ENCODE assay signal across 9 cellular contexts in the genomic region with DNA sequence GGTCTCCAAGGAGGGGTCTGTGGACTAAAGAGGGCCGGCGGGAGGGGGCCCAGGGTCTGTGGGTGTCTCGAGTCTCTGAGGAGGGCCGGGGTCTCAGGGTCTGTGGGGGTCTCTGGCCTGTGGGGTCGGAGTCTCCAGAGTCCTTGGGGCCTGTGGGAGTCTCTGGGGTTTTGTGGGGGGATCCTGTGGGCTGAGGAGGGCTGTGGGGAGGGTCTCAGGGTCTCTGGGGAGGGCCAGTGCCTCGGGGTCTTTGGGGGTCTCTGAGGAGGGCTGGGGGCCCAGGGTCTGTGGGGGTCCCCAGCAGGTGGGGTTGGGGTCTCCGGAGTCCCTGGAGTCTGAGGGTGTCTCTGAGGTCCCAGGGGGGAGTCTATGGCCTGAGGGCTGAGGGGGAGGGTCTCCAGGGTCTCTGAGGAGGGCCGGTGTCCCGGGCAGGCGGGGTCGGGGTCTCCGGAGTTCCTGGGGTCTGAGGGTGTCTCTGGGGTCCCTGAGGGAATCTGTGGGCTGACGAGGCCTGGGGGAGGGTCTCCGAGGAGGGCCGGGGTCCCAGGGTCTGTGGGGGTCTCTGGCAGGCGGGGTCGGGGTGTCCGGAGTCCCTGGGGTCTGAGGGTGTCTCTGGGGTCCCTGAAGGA. TPM values are rescaled to one million over a fixed set of nuclear protein-coding genes. Genes with fewer than 3 reads are reported as not detected.
DNase-seq lines count a peak whose midpoint lies in the region; ATAC-seq and TF ChIP-seq lines count a peak whose summit lies in the region.
"Had no signal": no experiment of that assay in that cellular context is flagged by ENCODE, and none has a peak within 500 bp of the region (broad histone marks: within the 10 kb centered on the region; RNA-seq: fewer than 3 reads in every experiment).

No MANE protein-coding gene starts in this region.

- no peak for TF ChIP-seq CTCF in cardiac muscle cell (IDR thresholded peaks at IDR 0.05; ENCODE audit: low read depth, low read length)
- TF ChIP-seq CTCF in choroid plexus epithelial cell (conservative IDR thresholded peaks at IDR 0.05; ENCODE audit: low read depth, low read length) = no peak
- no peak for TF ChIP-seq CTCF in mucosa of descending colon (IDR thresholded peaks at IDR 0.05)
- TF ChIP-seq CTCF in vagina (IDR thresholded peaks at IDR 0.05) = no peak

- H3K4me3 ChIP-seq in cardiac muscle cell (peak overlapping the region; percentile 81), choroid plexus epithelial cell (ENCODE audit: low read depth, low read length) (peak overlapping the region; percentile 83), mucosa of descending colon (peak overlapping the region; percentile 70), vagina (peak overlapping the region; percentile 70 to 79)

- TF ChIP-seq POLR2A in vagina (IDR thresholded peaks at IDR 0.05) = no peak

- H3K27ac ChIP-seq in cardiac muscle cell (peak overlapping the region; percentile 100), vagina (peak overlapping the region; percentile 99)

- ATAC-seq in Right ventricle myocardium inferior (no peak), mucosa of descending colon (no peak), GM19035 (IDR thresholded peaks at IDR 0.05; ENCODE audit: unreplicated experiment) (no peak)

- no peaks in the 10 kb centered on the region for H3K27me3 ChIP-seq in cardiac muscle cell
- no peaks in the 10 kb centered on the region for H3K27me3 ChIP-seq in vagina

- H3K4me1 ChIP-seq in cardiac muscle cell (ENCODE audit: low read depth) (peaks cover 16% of the 10 kb centered on the region), mucosa of descending colon (ENCODE audit: low read depth) (peaks cover 19% of the 10 kb centered on the region), vagina (peaks cover 63% of the 10 kb centered on the region)

- DNase-seq in cardiac muscle cell (ENCODE audit: low read depth in 1 of 2, low spot score in 1 of 2) (no peak), Right ventricle myocardium inferior (ENCODE audit: missing footprints) (no peak), choroid plexus epithelial cell (ENCODE audit: low read depth) (no peak), mucosa of descending colon (peak in 1 of 3 donors; percentile 44), vagina (ENCODE audit: extremely low spot score in 2 of 2) (no peak), DMS79 treated with DMSO at 0.1 percent for 48 hours (lab: John Stamatoyannopoulos, UW) (no peak)
- no peak for DNase-seq in NK-92 treated with Interleukin-12 subunit alpha and Interleukin-12 subunit beta, amount 100 ng/mL, for 24 hours (lab: John Stamatoyannopoulos, UW)

- H3K9me3 ChIP-seq in cardiac muscle cell (ENCODE audit: low read depth) (no peaks in the 10 kb centered on the region), mucosa of descending colon (no peaks in the 10 kb centered on the region), vagina (no peaks in the 10 kb centered on the region)

- no peaks in the 10 kb centered on the region for H3K36me3 ChIP-seq in cardiac muscle cell
- no peaks in the 10 kb centered on the region for H3K36me3 ChIP-seq in mucosa of descending colon (ENCODE audit: low read depth)
- H3K36me3 ChIP-seq in vagina = no peaks in the 10 kb centered on the region

- intact Hi-C loops in Right ventricle myocardium inferior (cut with DNase I) = loop anchor here (5.0 kb wide), 3 partner anchors 34 to 56 kb away; partner anchors contain the start of gene SLC25A34
- intact Hi-C loops in mucosa of descending colon (cut with DNase I, micrococcal nuclease) = no loop called here
- intact Hi-C loops in vagina (cut with DNase I) = no loop called here

RNA-seq across cellular contexts. Expression of gene PLEKHM2, which starts 0.6 kb away (rescaled TPM):
- 71.9 and 99.8 TPM in 2 replicates for total RNA-seq in cardiac muscle cell
- 56.8 and 68.3 TPM in 2 replicates for polyA plus RNA-seq in cardiac muscle cell
- 91.4 TPM for total RNA-seq in Right ventricle myocardium inferior
- 10 to 100 TPM; 32.2 to 57.3 (median 36.2) TPM for total RNA-seq in mucosa of descending colon
- total RNA-seq in vagina = 56.2 TPM

RNA-seq across cellular contexts. Expression of gene SLC25A34, which starts 52.5 kb away (rescaled TPM):
- 6.7 and 6.9 TPM in 2 replicates for total RNA-seq in cardiac muscle cell
- 1.8 and 2.0 TPM in 2 replicates for polyA plus RNA-seq in cardiac muscle cell
- 57.2 TPM for total RNA-seq in Right ventricle myocardium inferior
- 10 to 100 TPM in 1 of 3 donors, 1 to 10 TPM in 2; 6.4 to 15.7 (median 8.1) TPM for total RNA-seq in mucosa of descending colon
- 3.2 TPM for total RNA-seq in vagina
- total RNA-seq: frontal cortex had no signal

RNA-seq across cellular contexts. Expression of gene TMEM82, which starts 58.8 kb away (rescaled TPM):
- total RNA-seq in cardiac muscle cell = 0.51 TPM in 1 of 2 replicates, not detected in the other
- polyA plus RNA-seq in cardiac muscle cell = not detected in 2 replicates
- total RNA-seq in Right ventricle myocardium inferior = not detected
- 10 to 100 TPM in 2 of 3 donors, 1 to 10 TPM in 1; 8.0 to 19.7 (median 16.8) TPM for total RNA-seq in mucosa of descending colon
- not detected for total RNA-seq in vagina
- total RNA-seq: frontal cortex had no signal
